20 cellular contexts compared by ENCODE assay signal in genomic region chr2:234403751-234404150, GRCh38.
"Had no signal": no experiment of that assay in that cellular context is flagged by ENCODE, and none has a peak within 500 bp of the region (broad histone marks: within the 10 kb centered on the region; RNA-seq: fewer than 3 reads in every experiment).

No MANE protein-coding gene starts in this region.

- H3K27me3 ChIP-seq: SJCRH30 had no signal

- H3K27ac ChIP-seq: RWPE1, SJCRH30 had no signal

- H3K36me3 ChIP-seq: SJCRH30 had no signal

- H3K4me3 ChIP-seq: SJCRH30 had no signal

- DNase-seq: KBM-7, MV-4-11, NCI-H1048, NCI-H1105, NCI-H1417, NCI-H1436 treated with DMSO at 0.1 percent for 48 hours, NCI-H1694, NCI-H187 treated with DMSO at 0.1 percent for 48 hours, NCI-H2081, NCI-H2171, NCI-H226, NCI-H446, NCI-H510A, NCI-H524 treated with DMSO at 0.1 percent for 48 hours, NCI-H69, NCI-H774, SHP77, SJCRH30 had no signal

- ATAC-seq: SK-N-SH treated with all-trans-retinoic acid at 6 μM for 48 hours had no signal
